Comparison of ENCODE assay signal across 6 cellular contexts in the genomic region with DNA sequence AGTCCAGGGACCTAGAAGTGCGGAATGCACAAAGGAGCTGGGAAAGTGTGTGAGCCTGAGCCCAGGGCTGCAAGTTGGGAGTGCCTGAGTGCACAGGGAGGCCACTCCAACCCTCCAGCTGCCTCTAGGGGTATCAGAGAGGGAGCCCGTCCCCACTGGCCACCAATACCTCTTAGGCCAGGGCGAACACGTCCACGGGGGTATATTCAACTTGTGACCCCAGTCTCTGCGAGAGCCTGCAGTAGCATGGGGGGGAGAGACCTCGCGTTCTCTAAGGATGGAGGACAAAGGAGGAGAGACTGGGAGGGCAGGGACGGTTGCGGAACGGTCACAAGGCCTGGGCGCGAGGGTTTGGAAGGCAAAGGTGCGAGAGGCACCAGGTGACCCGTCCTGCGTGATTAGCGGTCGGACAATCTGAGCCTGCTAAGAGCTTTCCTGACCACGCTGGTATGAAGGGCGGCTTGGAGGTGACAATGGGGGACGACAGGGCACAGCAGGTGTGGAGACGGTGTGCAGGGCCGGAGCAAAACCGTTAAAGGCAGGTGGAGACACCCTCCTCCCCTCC. TPM values are rescaled to one million over a fixed set of nuclear protein-coding genes. Genes with fewer than 3 reads are reported as not detected.
DNase-seq lines count a peak whose midpoint lies in the region; FAIRE-seq and TF ChIP-seq lines count a peak whose summit lies in the region.

No MANE protein-coding gene starts in this region.

- no peak for FAIRE-seq in D721Med (lab: Jason Lieb, UNC)

- DNase-seq in ascending aorta (ENCODE audit: low spot score in 2 of 2) (peak in 1 of 2 donors; percentile 59), NCI-H2107 (lab: John Stamatoyannopoulos, UW) (no peak), D721Med (ENCODE audit: insufficient read length, low spot score) (no peak)
- DNase-seq in stimulated activated CD4-positive, alpha-beta T cell treated with anti-CD3 and anti-CD28 coated beads, Interleukin-4, amount 100 ng/mL, for 4 hours, result no peak

- TF ChIP-seq CTCF in ascending aorta (IDR thresholded peaks at IDR 0.05), result no peak
- TF ChIP-seq CTCF in D721Med (IDR thresholded peaks at IDR 0.05; ENCODE audit: insufficient read depth, missing control alignments), result no peak

- H3K9ac ChIP-seq in HUES48 (ENCODE audit: low read depth, low read length), result peak overlapping the region; percentile 82
- H3K9ac ChIP-seq in mucosa of stomach (ENCODE audit: low read length), result peak overlapping the region; percentile 41

- H3K27ac ChIP-seq in HUES48 (ENCODE audit: low read depth, low read length), result peak overlapping the region; percentile 82
- peak overlapping the region; percentile 50 to 59 for H3K27ac ChIP-seq in ascending aorta

- H3K36me3 ChIP-seq in HUES48 (ENCODE audit: control insufficient read depth, insufficient read depth, low read length) (peaks cover 39% of the 10 kb centered on the region), ascending aorta (peaks cover 18 to 25% of the 10 kb centered on the region in 2 donors), mucosa of stomach (ENCODE audit: control insufficient read depth, insufficient read depth, low read length) (no peaks in the 10 kb centered on the region)

- intact Hi-C loops in ascending aorta (cut with DNase I), result loop anchor here (5.0 kb wide), 1 partner anchor 680 kb away; a partner anchor contains a TSS

- H3K4me3 ChIP-seq in HUES48 (ENCODE audit: low read depth, low read length) (peak overlapping the region; percentile 81), ascending aorta (peak overlapping the region; percentile 58 to 72), mucosa of stomach (ENCODE audit: low read length) (peak overlapping the region; percentile 27)

- H3K9me3 ChIP-seq in HUES48 (ENCODE audit: control insufficient read depth, insufficient read depth, low read length) (no peaks in the 10 kb centered on the region), ascending aorta (no peaks in the 10 kb centered on the region), mucosa of stomach (ENCODE audit: control insufficient read depth, low read length) (no peaks in the 10 kb centered on the region)

- peaks cover 13% of the 10 kb centered on the region for H3K4me1 ChIP-seq in HUES48 (ENCODE audit: control insufficient read depth, insufficient read depth, low read length)
- H3K4me1 ChIP-seq in ascending aorta, result peaks cover 4 to 11% of the 10 kb centered on the region in 2 donors
- H3K4me1 ChIP-seq in mucosa of stomach (ENCODE audit: control insufficient read depth, insufficient read depth, low read length), result peaks cover 36% of the 10 kb centered on the region

- H3K27me3 ChIP-seq in HUES48 (ENCODE audit: control insufficient read depth, insufficient read depth, low read length), result no peaks in the 10 kb centered on the region
- H3K27me3 ChIP-seq in ascending aorta, result no peaks in the 10 kb centered on the region
- no peaks in the 10 kb centered on the region for H3K27me3 ChIP-seq in mucosa of stomach (ENCODE audit: control insufficient read depth, insufficient read depth, low read length)

RNA-seq across cellular contexts. Expression of a gene that starts 0.7 kb away (rescaled TPM):
- 263 TPM for total RNA-seq in ascending aorta

RNA-seq across cellular contexts. Expression of a gene that starts 13.7 kb away (rescaled TPM):
- total RNA-seq in ascending aorta, result 11.8 TPM

RNA-seq across cellular contexts. Expression of a gene that starts 13.8 kb away (rescaled TPM):
- total RNA-seq in ascending aorta, result 393 TPM

RNA-seq across cellular contexts. Expression of a gene that starts 35.6 kb away (rescaled TPM):
- 47.4 TPM for total RNA-seq in ascending aorta

RNA-seq across cellular contexts. Expression of a gene that starts 56.5 kb away (rescaled TPM):
- total RNA-seq in ascending aorta, result 161 TPM

Comparison
In these comparisons a context has a peak if more than half of its experiments do, and no peak if none do; other contexts are left out.
1. H3K4me3 ChIP-seq: peak in every context shown above with its lines; median percentile 81 in HUES48; 65 in ascending aorta; 27 in mucosa of stomach.